In genomic region chr3:99901200-99901926, GRCh38 we compare ENCODE assay signal across 8 cellular contexts.
DNase-seq lines count a peak whose midpoint lies in the region; ATAC-seq and TF ChIP-seq lines count a peak whose summit lies in the region.
"Had no signal": no experiment of that assay in that cellular context is flagged by ENCODE, and none has a peak within 500 bp of the region (broad histone marks: within the 10 kb centered on the region; RNA-seq: fewer than 3 reads in every experiment).

No MANE protein-coding gene starts in this region.

- 6% methylated on average over 6 of the region's 6 CpGs for WGBS in SK-N-SH (ENCODE audit: low lambda C conversion rate)

- H3K4me3 ChIP-seq in SK-N-SH (ENCODE audit: low read depth in 2 of 2, low read length in 1 of 2): no peak overlapping the region
- H3K4me3 ChIP-seq in subcutaneous abdominal adipose tissue (ENCODE audit: low read depth in 1 of 5, low read length in 5 of 5): peak overlapping the region in 2 of 5 donors; percentile 29 to 33

- peak; percentile 75 for ATAC-seq in Right ventricle myocardium superior (ENCODE audit: poor library complexity)

- DNase-seq in HS-27A (ENCODE audit: low read depth) (peak; percentile 94), SK-N-SH (no peak), Right ventricle myocardium superior (no peak), D341Med (ENCODE audit: low spot score) (no peak), globus pallidus (ENCODE audit: low spot score) (no peak), pons (ENCODE audit: low spot score) (no peak)

- no peaks in the 10 kb centered on the region for H3K9me3 ChIP-seq in SK-N-SH
- H3K9me3 ChIP-seq in subcutaneous abdominal adipose tissue (ENCODE audit: control insufficient read depth in 5 of 5, low read length in 5 of 5): no peaks in the 10 kb centered on the region
- H3K9me3 ChIP-seq: neutrophil had no signal

- H3K9me2 ChIP-seq in SK-N-SH: no peaks in the 10 kb centered on the region

- H3K4me2 ChIP-seq in SK-N-SH: peak overlapping the region; percentile 52

- peak overlapping the region; percentile 1; the same call in 1 of the 2 replicates for H2AFZ ChIP-seq in SK-N-SH (ENCODE audit: low read depth)

- no peaks in the 10 kb centered on the region for H4K20me1 ChIP-seq in SK-N-SH (ENCODE audit: insufficient read depth)

- peak overlapping the region; percentile 60 for H3K9ac ChIP-seq in SK-N-SH
- H3K9ac ChIP-seq in subcutaneous abdominal adipose tissue (ENCODE audit: low read length in 5 of 5): peak overlapping the region in 1 of 5 donors; percentile 48

- no peaks in the 10 kb centered on the region for H3K36me3 ChIP-seq in SK-N-SH (replicated peaks in 1 of 2; ENCODE audit: control insufficient read depth in 1 of 2, insufficient read depth in 2 of 2, low read length in 1 of 2)
- H3K36me3 ChIP-seq in subcutaneous abdominal adipose tissue (ENCODE audit: control insufficient read depth in 5 of 5, insufficient read depth in 5 of 5, low read length in 5 of 5): no peaks in the 10 kb centered on the region
- H3K36me3 ChIP-seq: neutrophil had no signal

- H3K27me3 ChIP-seq in SK-N-SH (ENCODE audit: insufficient read depth) (no peaks in the 10 kb centered on the region), subcutaneous abdominal adipose tissue (ENCODE audit: control insufficient read depth in 5 of 5, insufficient read depth in 4 of 5, low read length in 5 of 5) (no peaks in the 10 kb centered on the region)
- H3K27me3 ChIP-seq: neutrophil had no signal

- no peak for TF ChIP-seq CTCF in SK-N-SH (IDR thresholded peaks at IDR 0.05)

- peaks cover 13 to 33% of the 10 kb centered on the region in 2 experiments for H3K4me1 ChIP-seq in SK-N-SH (ENCODE audit: control insufficient read depth in 1 of 2, insufficient read depth in 2 of 2, low read depth in 1 of 2, low read length in 1 of 2)
- peaks cover 0 to 35% (median 24%) of the 10 kb centered on the region in 5 donors for H3K4me1 ChIP-seq in subcutaneous abdominal adipose tissue (ENCODE audit: control insufficient read depth in 5 of 5, insufficient read depth in 5 of 5, low read length in 5 of 5)

- peaks cover 30% of the 10 kb centered on the region for H3F3A ChIP-seq in SK-N-SH (replicated peaks; ENCODE audit: insufficient read depth)

- TF ChIP-seq RAD21 in SK-N-SH (IDR thresholded peaks at IDR 0.05; ENCODE audit: low read length): no peak

- CTCF ChIA-PET in SK-N-SH (lab: Yijun Ruan, JAX): interaction anchor here (0.9 to 1.4 kb wide), 4 partner anchors 9 to 167 kb away, joined by 4 to 5 read pairs (median 4); no protein-coding TSS in a partner anchor

- peaks cover 18% of the 10 kb centered on the region for H3K79me2 ChIP-seq in SK-N-SH (ENCODE audit: insufficient read depth)

- H3K27ac ChIP-seq in SK-N-SH (ENCODE audit: low read depth in 2 of 2, low read length in 1 of 2) (peak overlapping the region; percentile 80 to 88), subcutaneous abdominal adipose tissue (ENCODE audit: low read depth, low read length) (peak overlapping the region; percentile 75)
- H3K27ac ChIP-seq: neutrophil had no signal

- TF ChIP-seq EP300 in SK-N-SH (IDR thresholded peaks at IDR 0.05; ENCODE audit: borderline replicate concordance in 1 of 2, low read depth in 1 of 2, low read length in 1 of 2): peak in 1 of 2 experiments; percentile 93; a peak in 2 of 4 replicates

- intact Hi-C loops in Right ventricle myocardium superior (cut with DNase I): no loop called here

- POLR2A ChIA-PET in SK-N-SH (lab: Yijun Ruan, JAX): no interaction called here

TF ChIP-seq in SK-N-SH, 30 proteins besides CTCF, POLR2A, EP300 and RAD21 (continues in another document):
- TF ChIP-seq IRF3 (IDR thresholded peaks at IDR 0.05; ENCODE audit: low read depth, low read length) (no peak), TAF1 (IDR thresholded peaks at IDR 0.05; ENCODE audit: borderline replicate concordance, low read depth, low read length) (no peak; the same call in 1 of the 2 replicates), GABPA (IDR thresholded peaks at IDR 0.05; ENCODE audit: low read depth) (no peak), RFX5 (IDR thresholded peaks at IDR 0.05; ENCODE audit: low read length) (no peak), TEAD4 (IDR thresholded peaks at IDR 0.05; ENCODE audit: borderline replicate concordance, insufficient read depth) (peak; percentile 81), ZBTB33 (IDR thresholded peaks at IDR 0.05; ENCODE audit: borderline replicate concordance, low read depth) (0 out of 2 replicates have a peak, but pooled peaks have one; percentile 22), FOXJ3 (CRISPR knock-in tag; IDR thresholded peaks at IDR 0.05) (no peak), FOSL2 (IDR thresholded peaks at IDR 0.05; ENCODE audit: borderline replicate concordance, low read depth) (peak; percentile 94), JUND (IDR thresholded peaks at IDR 0.05) (peak; percentile 96), RXRA (IDR thresholded peaks at IDR 0.05; ENCODE audit: borderline replicate concordance, low read depth) (peak; percentile 60; the same call in 1 of the 2 replicates), POLR2AphosphoS5 (IDR thresholded peaks at IDR 0.05; ENCODE audit: low read depth, low read length) (peak; percentile 59; the same call in 1 of the 2 replicates), SMC3 (IDR thresholded peaks at IDR 0.05; ENCODE audit: low read depth, low read length) (no peak), ELF1 (IDR thresholded peaks at IDR 0.05) (no peak), MXI1 (IDR thresholded peaks at IDR 0.05; ENCODE audit: low read depth, low read length) (no peak), SIN3A (IDR thresholded peaks at IDR 0.05; ENCODE audit: borderline replicate concordance, low read depth, low read length) (0 out of 2 replicates have a peak, but pooled peaks have one; percentile 40), MEF2A (IDR thresholded peaks at IDR 0.05; ENCODE audit: borderline replicate concordance, low read depth) (peak; percentile 37; the same call in 1 of the 2 replicates), GATA2 (CRISPR knock-in tag; IDR thresholded peaks at IDR 0.05) (no peak), MAX (IDR thresholded peaks at IDR 0.05; ENCODE audit: low read depth) (no peak), CHD2 (IDR thresholded peaks at IDR 0.05; ENCODE audit: low read length, partially characterized antibody) (peak; percentile 10), USF2 (IDR thresholded peaks at IDR 0.05; ENCODE audit: borderline replicate concordance, low read depth, low read length) (no peak), PBX3 (IDR thresholded peaks at IDR 0.05) (peak; percentile 97), FOXM1 (IDR thresholded peaks at IDR 0.05; ENCODE audit: low read depth) (no peak), EZH2phosphoT487 (IDR thresholded peaks at IDR 0.05; ENCODE audit: borderline replicate concordance, low read depth) (no peak), RCOR1 (IDR thresholded peaks at IDR 0.05; ENCODE audit: low read length) (no peak), NRF1 (IDR thresholded peaks at IDR 0.05; ENCODE audit: low read depth, low read length) (no peak), YY1 (IDR thresholded peaks at IDR 0.05; ENCODE audit: low read depth) (no peak), TCF12 (IDR thresholded peaks at IDR 0.05) (peak; percentile 87)
